2 cellular contexts compared by ENCODE assay signal in genomic region chr6:43759157-43759925, GRCh38.
TF ChIP-seq lines count a peak whose summit lies in the region.

No MANE protein-coding gene starts in this region.

TF ChIP-seq in K562, 482 proteins besides CTCF, POLR2A, EP300 and RAD21 (continues in another document):
- peak; percentile 70 for TF ChIP-seq TBP (optimal IDR thresholded peaks at IDR 0.05; ENCODE audit: low read depth, low read length)
- 0 out of 2 replicates have a peak, but pooled peaks have one; percentile 12 for TF ChIP-seq THAP12 (CRISPR knock-in tag; IDR thresholded peaks at IDR 0.05)
- TF ChIP-seq TFAM (CRISPR knock-in tag; conservative IDR thresholded peaks at IDR 0.05): no peak
- TF ChIP-seq ZNF609 (CRISPR knock-in tag; IDR thresholded peaks at IDR 0.05; ENCODE audit: borderline replicate concordance): no peak
- no peak for TF ChIP-seq NFIX (CRISPR knock-in tag; IDR thresholded peaks at IDR 0.05; ENCODE audit: low read depth)
- TF ChIP-seq FOXA1 (IDR thresholded peaks at IDR 0.05; ENCODE audit: borderline replicate concordance): no peak
- TF ChIP-seq GTF2F1 (IDR thresholded peaks at IDR 0.05; ENCODE audit: low read depth, low read length): 0 out of 2 replicates have a peak, but pooled peaks have one; percentile 32
- TF ChIP-seq KHSRP (IDR thresholded peaks at IDR 0.05): no peak
- no peak for TF ChIP-seq GATAD2A (IDR thresholded peaks at IDR 0.05)
- TF ChIP-seq ZNF224 (CRISPR knock-in tag; IDR thresholded peaks at IDR 0.05): no peak
- 0 out of 2 replicates have a peak, but pooled peaks have one; percentile 16 for TF ChIP-seq FOSL1 (tag; conservative IDR thresholded peaks at IDR 0.05)
- no peak for TF ChIP-seq USF1 (CRISPR knock-in tag; IDR thresholded peaks at IDR 0.05)
- TF ChIP-seq IRF9 (tag; IDR thresholded peaks at IDR 0.05): no peak
- no peak for TF ChIP-seq PTBP1 (IDR thresholded peaks at IDR 0.05; ENCODE audit: low read depth, low read length)
- no peak for TF ChIP-seq CHD4 (IDR thresholded peaks at IDR 0.05; ENCODE audit: insufficient read depth, insufficient replicate concordance, low read depth, low read length, poor library complexity, severe bottlenecking)
- peak; percentile 28 for TF ChIP-seq RBBP5 (IDR thresholded peaks at IDR 0.05; ENCODE audit: borderline replicate concordance, insufficient read depth, low read length, poor library complexity, severe bottlenecking)
- TF ChIP-seq TEAD1 (CRISPR knock-in tag; IDR thresholded peaks at IDR 0.05): 0 out of 4 replicates have a peak, but pooled peaks of 1 of the 2 experiments have one; percentile 23
- no peak for TF ChIP-seq PHB (CRISPR knock-in tag; IDR thresholded peaks at IDR 0.05)
- peak; percentile 49 for TF ChIP-seq RBFOX2 (IDR thresholded peaks at IDR 0.05; ENCODE audit: low read depth, low read length)
- peak; percentile 51; the same call in 1 of the 2 replicates for TF ChIP-seq POLR2AphosphoS5 (IDR thresholded peaks at IDR 0.05; ENCODE audit: control insufficient read depth, insufficient read depth, low read depth, low read length)

TF ChIP-seq in HepG2, 621 proteins besides CTCF, POLR2A, EP300 and RAD21:
- TF ChIP-seq PHF20 (CRISPR knock-in tag; IDR thresholded peaks at IDR 0.05): 0 out of 2 replicates have a peak, but pooled peaks have one; percentile 0
- TF ChIP-seq STAT6 (CRISPR knock-in tag; IDR thresholded peaks at IDR 0.05; ENCODE audit: borderline replicate concordance): no peak
- TF ChIP-seq BRD4 (CRISPR knock-in tag; IDR thresholded peaks at IDR 0.05): no peak
- TF ChIP-seq GATAD1 (CRISPR knock-in tag; IDR thresholded peaks at IDR 0.05): no peak
- TF ChIP-seq FOXO4 (CRISPR knock-in tag; conservative IDR thresholded peaks at IDR 0.05): 0 out of 2 replicates have a peak, but pooled peaks have one; percentile 54
- TF ChIP-seq KDM5A (IDR thresholded peaks at IDR 0.05; ENCODE audit: borderline replicate concordance, low read length): no peak
- TF ChIP-seq ZMYM2 (CRISPR knock-in tag; IDR thresholded peaks at IDR 0.05): no peak
- no peak for TF ChIP-seq ZSCAN25 (CRISPR knock-in tag; IDR thresholded peaks at IDR 0.05)
- TF ChIP-seq ZNF800 (CRISPR knock-in tag; IDR thresholded peaks at IDR 0.05): no peak
- no peak for TF ChIP-seq ZNF558 (CRISPR knock-in tag; IDR thresholded peaks at IDR 0.05; ENCODE audit: borderline replicate concordance)
